ENCODE assay signal across 8 cellular contexts in genomic region chr15:70091649-70092461, GRCh38. TPM values are rescaled to one million over a fixed set of nuclear protein-coding genes. Genes with fewer than 3 reads are reported as not detected.
DNase-seq lines count a peak whose midpoint lies in the region; ATAC-seq, FAIRE-seq and TF ChIP-seq lines count a peak whose summit lies in the region.

No MANE protein-coding gene starts in this region.

- no peak for FAIRE-seq in frontal cortex (lab: Jason Lieb, UNC)

- H3K4me1 Mint-ChIP-seq in progenitor cell of endocrine pancreas (ENCODE audit: low read depth): peaks cover 76% of the 10 kb centered on the region

- no peaks in the 10 kb centered on the region for H3K27me3 Mint-ChIP-seq in progenitor cell of endocrine pancreas

- peak overlapping the region; percentile 13 for H3K4me3 Mint-ChIP-seq in progenitor cell of endocrine pancreas (ENCODE audit: low read depth)

- H3K27me3 ChIP-seq in dorsolateral prefrontal cortex: peaks cover 0 to 9% (median 0%) of the 10 kb centered on the region in 45 donors

- peak overlapping the region; percentile 43 for H3K27ac Mint-ChIP-seq in progenitor cell of endocrine pancreas

- no peaks in the 10 kb centered on the region for H3K9me3 Mint-ChIP-seq in progenitor cell of endocrine pancreas (ENCODE audit: low read depth)

- H3K36me3 Mint-ChIP-seq in progenitor cell of endocrine pancreas (ENCODE audit: insufficient read depth): peaks cover 39% of the 10 kb centered on the region

- TF ChIP-seq CTCF in dorsolateral prefrontal cortex (IDR thresholded peaks at IDR 0.05 in 54 of 56, conservative IDR thresholded peaks at IDR 0.05 in 2 of 56; ENCODE audit: low read depth in 1 of 56, partially characterized antibody in 56 of 56) (no peak), progenitor cell of endocrine pancreas (IDR thresholded peaks at IDR 0.05; ENCODE audit: unreplicated experiment) (no peak)

- no peak for ATAC-seq in HG03439 (IDR thresholded peaks at IDR 0.05; ENCODE audit: unreplicated experiment)

- peak; percentile 77 for DNase-seq in HT-29 (ENCODE audit: low spot score)
- peak; percentile 88 for DNase-seq in NCI-H748 (lab: John Stamatoyannopoulos, UW; ENCODE audit: unreplicated experiment)
- DNase-seq in dorsolateral prefrontal cortex: no peak
- no peak for DNase-seq in progenitor cell of endocrine pancreas (ENCODE audit: low spot score, unreplicated experiment)
- no peak for DNase-seq in frontal cortex (ENCODE audit: low spot score in 2 of 2)
- no peak for DNase-seq in effector CD8-positive, alpha-beta T cell (lab: John Stamatoyannopoulos, UW)
- DNase-seq in cortex of kidney (lab: John Stamatoyannopoulos, UW): no peak

- peak overlapping the region in 25 of 59 donors; percentile 2 to 92 (median 33) for H3K4me3 ChIP-seq in dorsolateral prefrontal cortex

- peak overlapping the region in 32 of 59 donors; percentile 5 to 74 (median 54) for H3K27ac ChIP-seq in dorsolateral prefrontal cortex

- intact Hi-C loops in dorsolateral prefrontal cortex (cut with DNase I): loop anchor here in 1 of 2 donors (10.0 kb wide), 3 partner anchors 263 to 617 kb away; no protein-coding TSS in a partner anchor

RNA-seq across cellular contexts. Expression of gene TLE3, which starts 5.9 kb away (rescaled TPM):
- total RNA-seq in HT-29 (2014; rRNA removed; shearing (Covaris generic)): 59.1 and 77.6 TPM in 2 replicates
- total RNA-seq in dorsolateral prefrontal cortex: 10 to 100 TPM; 22.5 to 97.6 (median 43.5) TPM
- 113 and 124 TPM in 2 replicates for total RNA-seq in progenitor cell of endocrine pancreas
- 68.9 TPM for total RNA-seq in frontal cortex

Comparison
In these comparisons a context has a peak if more than half of its experiments do, and no peak if none do; other contexts are left out.
1. DNase-seq: peak in HT-29 (single experiment) and NCI-H748 (single experiment); none in dorsolateral prefrontal cortex (0 of 10), progenitor cell of endocrine pancreas (single experiment), frontal cortex (0 of 2), effector CD8-positive, alpha-beta T cell (single experiment) and cortex of kidney (single experiment).